Comparison of ENCODE assay signal across 14 cellular contexts in the genomic region with DNA sequence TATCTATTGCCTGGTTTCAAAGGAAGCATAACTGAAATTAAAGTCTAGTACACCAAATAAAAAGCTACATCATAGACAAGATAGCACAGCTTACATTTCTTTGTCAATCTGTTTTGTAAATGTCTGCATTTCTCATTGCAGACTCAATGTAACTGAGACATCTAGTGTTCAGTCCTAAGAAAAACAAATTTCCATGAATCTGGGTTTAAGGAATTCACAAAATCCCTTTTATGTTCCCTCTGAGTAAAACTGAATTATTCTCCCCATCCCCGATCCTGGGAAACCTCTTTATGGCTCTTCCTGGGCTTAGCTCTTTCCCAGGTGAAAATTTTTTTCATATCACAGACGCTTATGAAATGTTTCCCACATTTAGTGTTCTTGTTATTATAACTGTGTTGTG. TPM values are rescaled to one million over a fixed set of nuclear protein-coding genes. Genes with fewer than 3 reads are reported as not detected.
DNase-seq lines count a peak whose midpoint lies in the region; ATAC-seq and TF ChIP-seq lines count a peak whose summit lies in the region.
"Had no signal": no experiment of that assay in that cellular context is flagged by ENCODE, and none has a peak within 500 bp of the region (broad histone marks: within the 10 kb centered on the region; RNA-seq: fewer than 3 reads in every experiment).

No MANE protein-coding gene starts in this region.

- H3K27ac ChIP-seq in 22Rv1: no peak overlapping the region
- H3K27ac ChIP-seq: neural progenitor cell had no signal

- intact Hi-C loops in left colon (cut with DNase I, micrococcal nuclease): loop anchor here in 1 of 2 donors (10.0 kb wide), 1 partner anchor 270 kb away; the partner anchor contains the start of gene RNF7

- DNase-seq in HCEC 1CT (peak; percentile 15), astrocyte of the spinal cord (ENCODE audit: low read depth, low spot score) (peak; percentile 51), kidney glomerular epithelial cell (lab: John Stamatoyannopoulos, UW) (peak; percentile 24), glomerular visceral epithelial cell (ENCODE audit: extremely low spot score) (no peak), cortex of kidney (lab: John Stamatoyannopoulos, UW) (no peak), left colon (no peak), GM20000 (ENCODE audit: low spot score) (no peak)
- DNase-seq: activated CD8-positive, alpha-beta memory T cell treated with anti-CD3 and anti-CD28 coated beads, Interleukin-2, amount 50 U/mL, for 48 hours; CD4-positive, CD25-positive, alpha-beta regulatory T cell; NCI-H1092 treated with DMSO at 0.1 percent for 48 hours; SHP77; stimulated activated CD8-positive, alpha-beta memory T cell treated with anti-CD3 and anti-CD28 coated beads, Interleukin-4, amount 100 ng/mL, for 48 hours had no signal

- in situ Hi-C loops in astrocyte of the spinal cord (cut with HindIII; ENCODE audit: low sequenced_read_pairs): no loop called here

- no peak overlapping the region for H3K4me3 ChIP-seq in astrocyte of the spinal cord (ENCODE audit: low read depth, low read length)
- H3K4me3 ChIP-seq: neural progenitor cell had no signal

- ATAC-seq in left colon: no peak

- TF ChIP-seq CTCF in 22Rv1 (IDR thresholded peaks at IDR 0.05) (peak; percentile 26; the same call in 1 of the 2 replicates), astrocyte of the spinal cord (IDR thresholded peaks at IDR 0.05; ENCODE audit: low read depth, low read length) (peak; percentile 36), GM20000 (IDR thresholded peaks at IDR 0.05; ENCODE audit: extremely low read depth, missing control alignments) (no peak)

RNA-seq across cellular contexts. Expression of gene RASA2, which starts 21.6 kb away (rescaled TPM):
- 10 to 100 TPM; 15.1 to 20.0 TPM for total RNA-seq in left colon

Comparison
In these comparisons a context has a peak if more than half of its experiments do, and no peak if none do; other contexts are left out.
1. DNase-seq: peak in HCEC 1CT (single experiment), astrocyte of the spinal cord (single experiment) and kidney glomerular epithelial cell (single experiment); none in glomerular visceral epithelial cell (single experiment), cortex of kidney (single experiment), left colon (0 of 2) and GM20000 (single experiment).